In genomic region chr7:66267249-66267648, GRCh38 we compare ENCODE assay signal across 11 cellular contexts.
A peak's percentile ranks its signal among the peaks of the same experiment; 100 is the strongest.
DNase-seq lines count a peak whose midpoint lies in the region; ATAC-seq and TF ChIP-seq lines count a peak whose summit lies in the region.
"Had no signal": no experiment of that assay in that cellular context is flagged by ENCODE, and none has a peak within 500 bp of the region (broad histone marks: within the 10 kb centered on the region; RNA-seq: fewer than 3 reads in every experiment).

No MANE protein-coding gene starts in this region.

- H3K27ac Mint-ChIP-seq in chondrocyte (ENCODE audit: unreplicated experiment): peak overlapping the region; percentile 69
- H3K27ac Mint-ChIP-seq: activated T-cell treated with anti-CD3 and anti-CD28 coated beads, Interleukin-2, amount 50 U/mL, for 72 hours had no signal

- peaks cover 18% of the 10 kb centered on the region for H3K36me3 Mint-ChIP-seq in chondrocyte (ENCODE audit: low read depth)

- no peak for TF ChIP-seq EP300 in suprapubic skin (IDR thresholded peaks at IDR 0.05)

- 46% methylated on average over 2 of the region's 2 CpGs for WGBS in suprapubic skin

- peaks cover 5% of the 10 kb centered on the region for H3K4me1 ChIP-seq in suprapubic skin

- peak overlapping the region; percentile 13 for H3K4me3 Mint-ChIP-seq in chondrocyte (ENCODE audit: unreplicated experiment)
- H3K4me3 Mint-ChIP-seq: activated T-cell treated with anti-CD3 and anti-CD28 coated beads, Interleukin-2, amount 50 U/mL, for 72 hours had no signal

- peaks cover 21% of the 10 kb centered on the region for H3K9me3 ChIP-seq in suprapubic skin

- ATAC-seq in GM18907 (IDR thresholded peaks at IDR 0.05; ENCODE audit: unreplicated experiment) (peak; percentile 58), GM19463 (IDR thresholded peaks at IDR 0.05; ENCODE audit: unreplicated experiment) (no peak)
- ATAC-seq: activated T-cell treated with anti-CD3 and anti-CD28 coated beads, Interleukin-2, amount 50 U/mL, for 72 hours; Panc1 had no signal

- no peak for DNase-seq in chondrocyte (ENCODE audit: low spot score)
- DNase-seq in kidney glomerular epithelial cell (lab: John Stamatoyannopoulos, UW): peak; percentile 87
- DNase-seq in suprapubic skin (ENCODE audit: low spot score in 2 of 2): no peak
- DNase-seq in activated CD4-positive, alpha-beta T cell treated with anti-CD3 and anti-CD28 coated beads for 4 hours: no peak
- no peak for DNase-seq in stimulated activated naive CD4-positive, alpha-beta T cell treated with Interleukin-2 at 50 U/mL for 16 hours (lab: John Stamatoyannopoulos, UW)
- no peak for DNase-seq in GM19240 (ENCODE audit: insufficient read length, low spot score)
- DNase-seq: activated T-cell treated with anti-CD3 and anti-CD28 coated beads, Interleukin-2, amount 50 U/mL, for 72 hours had no signal

- H3K36me3 ChIP-seq in suprapubic skin: no peaks in the 10 kb centered on the region

- H3K27ac ChIP-seq in suprapubic skin: peak overlapping the region; percentile 69
- H3K27ac ChIP-seq: parathyroid adenoma had no signal

- no peak overlapping the region for H3K4me3 ChIP-seq in suprapubic skin

- no peaks in the 10 kb centered on the region for H3K27me3 ChIP-seq in suprapubic skin

- peaks cover 28% of the 10 kb centered on the region for H3K9me3 Mint-ChIP-seq in chondrocyte (ENCODE audit: low read depth)

- H3K4me1 Mint-ChIP-seq in chondrocyte (ENCODE audit: low read depth): peaks cover 31% of the 10 kb centered on the region

- TF ChIP-seq CTCF in chondrocyte (IDR thresholded peaks at IDR 0.05) (no peak), suprapubic skin (IDR thresholded peaks at IDR 0.05) (no peak)

- no peak for TF ChIP-seq POLR2A in suprapubic skin (IDR thresholded peaks at IDR 0.05)

- no peaks in the 10 kb centered on the region for H3K27me3 Mint-ChIP-seq in chondrocyte (ENCODE audit: low read depth)
